Comparison of ENCODE assay signal across 25 cellular contexts in the genomic region with DNA sequence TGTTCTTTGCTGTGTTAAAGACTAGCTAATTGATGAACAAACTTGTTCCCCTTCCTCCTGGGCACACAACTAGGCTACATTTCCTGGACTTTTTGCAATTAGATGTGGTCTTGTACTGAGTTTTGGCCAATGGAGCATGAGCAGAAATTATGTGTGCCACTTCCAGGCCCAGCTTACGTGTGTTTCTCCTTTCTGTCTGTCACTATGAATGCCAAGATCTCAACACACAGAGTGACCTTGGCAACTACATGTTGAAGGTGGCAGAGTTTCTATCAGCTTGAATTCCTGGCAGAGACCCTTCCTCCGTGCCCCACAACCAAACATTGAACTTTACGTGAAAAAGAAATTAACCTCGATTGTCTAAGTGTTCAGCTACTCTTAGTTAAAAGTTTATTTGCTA.
"Had no signal": no experiment of that assay in that cellular context is flagged by ENCODE, and none has a peak within 500 bp of the region (broad histone marks: within the 10 kb centered on the region; RNA-seq: fewer than 3 reads in every experiment).

No MANE protein-coding gene starts in this region.

- H3K9me3 ChIP-seq: gastrocnemius medialis, ovary, psoas muscle, right lobe of liver, suprapubic skin had no signal

- FAIRE-seq: colon, islet of Langerhans, small intestine had no signal

- H3K36me3 ChIP-seq: gastrocnemius medialis, ovary, right lobe of liver, suprapubic skin had no signal

- H3K4me3 ChIP-seq: dorsolateral prefrontal cortex, gastrocnemius medialis, lung, ovary, psoas muscle, right lobe of liver, suprapubic skin had no signal

- H3K4me1 ChIP-seq: psoas muscle had no signal

- DNase-seq: dorsolateral prefrontal cortex; effector CD4-positive, alpha-beta T cell; endodermal cell; foreskin fibroblast; gastrocnemius medialis; head of caudate nucleus; hippocampal formation; left colon; natural killer cell; occipital lobe; ovary; posterior cingulate gyrus; psoas muscle; right lobe of liver; small intestine; stimulated activated CD4-positive, alpha-beta T cell treated with anti-CD3 and anti-CD28 coated beads, Interleukin-15, amount 100 ng/mL, for 24 hours; stimulated activated CD4-positive, alpha-beta T cell treated with anti-CD3 and anti-CD28 coated beads, Interleukin-2, amount 100 ng/mL, for 48 hours; stimulated activated naive B cell treated with anti-CD40 and anti-IgM and Interleukin-4, amounts not matched to agents 10 μg/mL and 1 μg/mL and 100 μg/mL, for 72 hours; trophoblast cell had no signal

- H3K27me3 ChIP-seq: dorsolateral prefrontal cortex, gastrocnemius medialis, ovary, right lobe of liver, suprapubic skin had no signal

- ATAC-seq: esophagus mucosa; gastrocnemius medialis; left colon; natural killer cell; right lobe of liver; stimulated activated naive B cell treated with anti-CD40 and anti-IgM and Interleukin-4, amounts not matched to agents 10 μg/mL and 1 μg/mL and 100 μg/mL, for 72 hours had no signal

- H3K27ac ChIP-seq: dorsolateral prefrontal cortex, epithelial cell of prostate, gastrocnemius medialis, ovary, psoas muscle, right lobe of liver, suprapubic skin had no signal
